Comparison of ENCODE assay signal across 7 cellular contexts in the genomic region with DNA sequence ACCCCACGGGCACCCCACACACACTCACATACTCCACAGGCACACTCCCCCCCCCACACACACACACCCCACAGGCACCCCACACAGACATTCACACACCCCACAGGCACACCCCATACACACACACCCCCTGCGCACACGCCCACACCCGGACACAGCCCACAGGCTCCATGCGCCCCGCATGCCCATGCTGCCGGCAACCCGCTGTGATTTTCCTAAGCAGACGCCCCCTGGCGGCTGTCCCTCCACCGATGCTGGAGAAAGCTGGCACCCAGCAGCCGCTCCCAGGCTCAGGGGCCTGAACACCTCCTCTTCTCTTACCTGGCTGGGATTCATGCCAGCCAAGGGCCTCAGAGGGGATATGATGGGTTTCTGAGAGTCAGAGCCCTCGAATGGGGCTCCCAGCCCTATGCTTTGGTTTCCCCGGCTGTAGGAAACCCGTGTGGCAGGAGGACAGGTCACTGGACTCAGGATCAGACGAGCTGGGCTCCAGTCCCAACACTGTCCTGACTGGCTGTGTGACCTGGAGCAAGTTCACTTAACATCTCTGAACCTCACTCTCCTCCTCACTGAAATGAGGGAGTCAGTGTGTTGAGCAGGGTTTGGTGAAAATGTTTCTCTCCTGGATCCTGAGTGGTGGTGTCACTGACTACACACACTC. TPM values are rescaled to one million over a fixed set of nuclear protein-coding genes. Genes with fewer than 3 reads are reported as not detected.
A peak's percentile ranks its signal among the peaks of the same experiment; 100 is the strongest.
DNase-seq lines count a peak whose midpoint lies in the region; ATAC-seq and TF ChIP-seq lines count a peak whose summit lies in the region.

No MANE protein-coding gene starts in this region.

- TF ChIP-seq CTCF in GM12874 (IDR thresholded peaks at IDR 0.05; ENCODE audit: insufficient read depth, low read depth, low read length) (peak; percentile 89), activated B cell treated with CpG ODN at 0.5 μM for 24 hours (IDR thresholded peaks at IDR 0.05) (no peak), breast epithelium (IDR thresholded peaks at IDR 0.05) (peak; percentile 63 to 73 (median 65))

- H3K27me3 Mint-ChIP-seq in activated B cell treated with CpG ODN at 0.5 μM for 24 hours, result no peaks in the 10 kb centered on the region

- H3K4me1 ChIP-seq in breast epithelium, result no peaks in the 10 kb centered on the region

- no peak overlapping the region for H3K4me3 ChIP-seq in breast epithelium

- H3K9me3 Mint-ChIP-seq in activated B cell treated with CpG ODN at 0.5 μM for 24 hours, result no peaks in the 10 kb centered on the region

- H3K27ac Mint-ChIP-seq in activated B cell treated with CpG ODN at 0.5 μM for 24 hours, result peak overlapping the region; percentile 64

- H3K4me3 Mint-ChIP-seq in activated B cell treated with CpG ODN at 0.5 μM for 24 hours, result peak overlapping the region; percentile 41

- TF ChIP-seq POLR2A in breast epithelium (IDR thresholded peaks at IDR 0.05), result no peak

- ATAC-seq in activated B cell treated with CpG ODN at 0.5 μM for 24 hours (ENCODE audit: low read depth) (peak; percentile 3), HG03571 (IDR thresholded peaks at IDR 0.05; ENCODE audit: unreplicated experiment) (no peak)

- H3K9me3 ChIP-seq in breast epithelium, result no peaks in the 10 kb centered on the region

- no peak overlapping the region for H3K27ac ChIP-seq in breast epithelium

- CTCF ChIA-PET in activated B cell treated with CpG ODN at 0.5 μM for 24 hours (lab: Charles Lee), result interaction anchor here (0.7 to 8.1 kb wide), 17 partner anchors 14 to 113 kb away, joined by 3 to 104 read pairs (median 4); no protein-coding TSS in a partner anchor

- POLR2A ChIA-PET in activated B cell treated with CpG ODN at 0.5 μM for 24 hours (lab: Charles Lee), result interaction anchor here (0.6 to 11.1 kb wide), 6 partner anchors 8 to 77 kb away, joined by 3 to 948 read pairs (median 4); a partner anchor contains a TSS

- no peaks in the 10 kb centered on the region for H3K36me3 Mint-ChIP-seq in activated B cell treated with CpG ODN at 0.5 μM for 24 hours (ENCODE audit: low read depth)

- peaks cover 55% of the 10 kb centered on the region for H3K4me1 Mint-ChIP-seq in activated B cell treated with CpG ODN at 0.5 μM for 24 hours

- intact Hi-C loops in activated B cell treated with CpG ODN at 0.5 μM for 24 hours (cut with micrococcal nuclease) (loop anchor here (1.0 kb wide), 2 partner anchors 69 to 75 kb away; no protein-coding TSS in a partner anchor), breast epithelium (cut with DNase I; ENCODE audit: low total_unique reads) (no loop called here)

- no peaks in the 10 kb centered on the region for H3K27me3 ChIP-seq in breast epithelium

- DNase-seq in NCI-H1105 (lab: John Stamatoyannopoulos, UW), result peak; percentile 70
- DNase-seq in activated B cell treated with CpG ODN at 0.5 μM for 24 hours, result peak; percentile 82
- DNase-seq in breast epithelium (ENCODE audit: low spot score in 2 of 2), result peak; percentile 54 to 81
- peak; percentile 92 for DNase-seq in islet precursor cell
- DNase-seq in stimulated activated CD4-positive, alpha-beta T cell treated with anti-CD3 and anti-CD28 coated beads, Interleukin-1b, Interleukin-23, amount 100 ng/mL, for 24 hours (ENCODE audit: low read depth in 4 of 4, low spot score in 1 of 4), result peak; percentile 62 to 75 (median 69)

- no peaks in the 10 kb centered on the region for H3K36me3 ChIP-seq in breast epithelium

RNA-seq across cellular contexts. Expression of a gene that starts 19.6 kb away (rescaled TPM):
- 316 and 342 TPM in 2 replicates for total RNA-seq in activated B cell treated with CpG ODN at 0.5 μM for 24 hours
- total RNA-seq in breast epithelium, result 1 to 10 TPM in 1 of 3 donors, under 1 TPM in 1, not detected in 1; 0.80 to 2.9 TPM

RNA-seq across cellular contexts. Expression of a gene that starts 50.8 kb away (rescaled TPM):
- total RNA-seq in activated B cell treated with CpG ODN at 0.5 μM for 24 hours, result 206 and 231 TPM in 2 replicates
- total RNA-seq in breast epithelium, result 100 to 1,000 TPM in 2 of 3 donors, 10 to 100 TPM in 1; 93.1 to 136 (median 124) TPM

Comparison
In these comparisons a context has a peak if more than half of its experiments do, and no peak if none do; other contexts are left out.
1. RNA of a gene that starts 19.6 kb away (total RNA-seq): 316 to 342 TPM in activated B cell treated with CpG ODN at 0.5 μM for 24 hours; 0.80 to 2.9 TPM in breast epithelium; every median in the first group is over 10 times any median in the second.
2. Peak in every context shown above with its lines, with median percentiles within 50 percentile points of each other: DNase-seq.